In the genomic region with DNA sequence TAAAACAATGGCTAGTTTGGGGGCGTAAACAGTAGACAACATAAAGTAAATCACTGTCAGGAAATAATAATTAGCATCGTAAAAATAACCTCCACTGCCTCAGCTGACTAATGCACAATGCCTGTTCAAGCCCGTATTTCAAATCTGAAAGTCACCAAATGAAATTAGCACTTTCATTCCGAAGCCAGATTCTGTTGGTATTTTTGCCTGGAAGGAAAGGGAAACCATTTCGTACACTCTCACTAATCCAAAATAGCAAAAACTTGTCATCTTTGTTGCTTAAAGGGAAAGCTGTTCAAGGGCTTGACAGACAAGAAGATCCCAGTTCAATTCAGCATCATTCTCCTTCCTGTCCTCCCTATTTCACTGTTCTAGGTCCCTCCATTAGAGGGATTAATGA, we compare ENCODE assay signal across 23 cellular contexts.
"Had no signal": no experiment of that assay in that cellular context is flagged by ENCODE, and none has a peak within 500 bp of the region (broad histone marks: within the 10 kb centered on the region; RNA-seq: fewer than 3 reads in every experiment).

No MANE protein-coding gene starts in this region.

- DNase-seq: activated CD4-positive, alpha-beta memory T cell treated with anti-CD3 and anti-CD28 coated beads for 36 hours; activated CD4-positive, alpha-beta T cell treated with anti-CD3 and anti-CD28 coated beads, Interleukin-2, amount 10 ng/mL, durations not matched to agents 7 days and 5 days; activated CD4-positive, CD25-positive, alpha-beta regulatory T cell; activated CD8-positive, alpha-beta memory T cell treated with anti-CD3 and anti-CD28 coated beads for 24 hours; activated effector memory CD4-positive, alpha-beta T cell treated with anti-CD3 and anti-CD28 coated beads, Interleukin-2, amount 50 U/mL, for 16 hours; activated naive CD4-positive, alpha-beta T cell treated with Interleukin-2 at 50 U/mL for 16 hours; activated T-cell treated with anti-CD3 and anti-CD28 coated beads, Interleukin-2, amount 50 U/mL, for 4 hours; amygdala; brain microvascular endothelial cell; cerebellar nuclear complex; MM.1S; NCI-H1930; NCI-H345; NCI-H510A; NCI-H526 treated with DMSO at 0.1 percent for 48 hours; NK-92 treated with Interleukin-12 subunit alpha and Interleukin-12 subunit beta, amount 100 ng/mL, for 24 hours; OCI-M1; Right ventricle myocardium superior; SJCRH30; SK-N-SH; T-helper 1 cell had no signal

- ATAC-seq: activated T-cell treated with anti-CD3 and anti-CD28 coated beads, Interleukin-2, amount 50 U/mL, for 4 hours; Panc1 had no signal

- FAIRE-seq: astrocyte had no signal
